ENCODE assay signal across 27 cellular contexts in genomic region chr2:33570681-33571080, GRCh38. TPM values are rescaled to one million over a fixed set of nuclear protein-coding genes. Genes with fewer than 3 reads are reported as not detected.
DNase-seq lines count a peak whose midpoint lies in the region; ATAC-seq, FAIRE-seq and TF ChIP-seq lines count a peak whose summit lies in the region.
"Had no signal": no experiment of that assay in that cellular context is flagged by ENCODE, and none has a peak within 500 bp of the region (broad histone marks: within the 10 kb centered on the region; RNA-seq: fewer than 3 reads in every experiment).

No MANE protein-coding gene starts in this region.

- H3K4me1 ChIP-seq in KMS-11 (ENCODE audit: low read depth, poor library complexity, severe bottlenecking) (peaks cover 36% of the 10 kb centered on the region), GM12878 (ENCODE audit: control insufficient read depth, insufficient read depth, low read length) (no peaks in the 10 kb centered on the region)
- H3K4me1 ChIP-seq: SJSA1 had no signal

- peaks cover 0 to 11% (median 5%) of the 10 kb centered on the region in 3 donors for H3K4me1 Mint-ChIP-seq in naive B cell
- H3K4me1 Mint-ChIP-seq in Calu3 (ENCODE audit: low read depth, unreplicated experiment), result no peaks in the 10 kb centered on the region
- H3K4me1 Mint-ChIP-seq: CD4-positive, alpha-beta memory T cell; GM23338; T-cell had no signal

- H3K27ac ChIP-seq in KMS-11 (peak overlapping the region; percentile 22), GM12878 (ENCODE audit: control insufficient read depth, insufficient read depth) (no peak overlapping the region), coronary artery (no peak overlapping the region)
- H3K27ac ChIP-seq: SJSA1 had no signal

- FAIRE-seq in GM12878 (lab: Jason Lieb, UNC), result peak; percentile 41
- FAIRE-seq: GM12891 had no signal

- H3K9me3 Mint-ChIP-seq in naive B cell (no peaks in the 10 kb centered on the region), Calu3 (ENCODE audit: low read depth, unreplicated experiment) (no peaks in the 10 kb centered on the region)
- H3K9me3 Mint-ChIP-seq: CD4-positive, alpha-beta memory T cell; GM23338; H9; T-cell had no signal

- no peak for TF ChIP-seq CTCF in GM06990 (IDR thresholded peaks at IDR 0.05; ENCODE audit: insufficient read depth, low read length, poor library complexity, severe bottlenecking)
- no peak for TF ChIP-seq CTCF in KMS-11 (conservative IDR thresholded peaks at IDR 0.05; ENCODE audit: low read depth, low read length)
- TF ChIP-seq CTCF in GM12878 (IDR thresholded peaks at IDR 0.05 in 2 of 3, conservative IDR thresholded peaks at IDR 0.05 in 1 of 3; ENCODE audit: control insufficient read depth in 2 of 3, extremely low read depth in 1 of 3, insufficient read depth in 1 of 3, low read depth in 3 of 3, low read length in 3 of 3), result no peak
- no peak for TF ChIP-seq CTCF in GM13976 (IDR thresholded peaks at IDR 0.05; ENCODE audit: borderline replicate concordance, control extremely low read depth, extremely low read depth, insufficient read depth, missing control alignments)
- TF ChIP-seq CTCF in coronary artery (IDR thresholded peaks at IDR 0.05), result no peak
- no peak for TF ChIP-seq CTCF in Calu3 (IDR thresholded peaks at IDR 0.05; ENCODE audit: unreplicated experiment)

- peak; percentile 57 for ATAC-seq in GM12878
- ATAC-seq in naive B cell (ENCODE audit: low read depth in 2 of 2), result no peak
- ATAC-seq: GM23338, T-cell had no signal

- POLR2A ChIA-PET in GM12878 (lab: Charles Lee), result no interaction called here

- no peak for TF ChIP-seq POLR2A in GM12878 (IDR thresholded peaks at IDR 0.05; ENCODE audit: low read depth, low read length)

- 0 out of 2 replicates have a peak, but pooled peaks cover 2% of the 10 kb centered on the region for H3K36me3 ChIP-seq in GM06990 (ENCODE audit: control insufficient read depth, insufficient read depth, low read length)
- no peaks in the 10 kb centered on the region for H3K36me3 ChIP-seq in KMS-11 (ENCODE audit: insufficient read depth)
- H3K36me3 ChIP-seq in GM12878 (ENCODE audit: control insufficient read depth in 2 of 2, insufficient read depth in 2 of 2, low read length in 1 of 2), result peaks cover 0 to 7% of the 10 kb centered on the region in 2 experiments; a peak in 1 of 4 replicates
- H3K36me3 ChIP-seq: SJSA1 had no signal

- no peak overlapping the region for H3K4me3 ChIP-seq in GM06990 (replicated peaks; ENCODE audit: low read depth, low read length)
- H3K4me3 ChIP-seq in KMS-11 (IDR thresholded peaks at IDR 0.05; ENCODE audit: insufficient read depth, low read depth, low read length), result no peak overlapping the region
- no peak overlapping the region for H3K4me3 ChIP-seq in GM12878
- no peak overlapping the region for H3K4me3 ChIP-seq in coronary artery
- H3K4me3 ChIP-seq: GM23338, SJSA1 had no signal

- no peak overlapping the region for H3K9ac ChIP-seq in KMS-11
- no peak overlapping the region for H3K9ac ChIP-seq in GM12878 (ENCODE audit: control insufficient read depth, insufficient read depth, low read length)

- H3K9me3 ChIP-seq in GM12878 (replicated peaks; ENCODE audit: control insufficient read depth, insufficient read depth, low read length), result no peaks in the 10 kb centered on the region
- H3K9me3 ChIP-seq: SJSA1 had no signal

- peak overlapping the region; percentile 32 for H3K4me2 ChIP-seq in KMS-11
- no peak overlapping the region for H3K4me2 ChIP-seq in GM12878 (ENCODE audit: control insufficient read depth, insufficient read depth)
- H3K4me2 ChIP-seq: GM23338 had no signal

- H3K4me3 Mint-ChIP-seq in naive B cell (no peak overlapping the region), Calu3 (ENCODE audit: low read depth, unreplicated experiment) (no peak overlapping the region)
- H3K4me3 Mint-ChIP-seq: CD4-positive, alpha-beta memory T cell; GM23338; H9; T-cell had no signal

- RAD21 ChIA-PET in GM12878 (lab: Charles Lee; ENCODE audit: unreplicated experiment), result interaction anchor here (1.1 kb wide), 1 partner anchor 18 kb away, joined by 3 read pairs; no protein-coding TSS in a partner anchor

- WGBS in GM12878 (ENCODE audit: insufficient coverage, insufficient replicate concordance, low lambda C conversion rate, missing lambda C conversion rate), result 34% methylated on average over 2 of the region's 2 CpGs

- H4K20me1 ChIP-seq in KMS-11 (ENCODE audit: insufficient read depth) (no peaks in the 10 kb centered on the region), GM12878 (ENCODE audit: control insufficient read depth, insufficient read depth) (no peaks in the 10 kb centered on the region)

- DNase-seq in GM06990 (ENCODE audit: extremely low read depth, insufficient read length), result peak; percentile 14
- DNase-seq in GM12878 (ENCODE audit: low read depth, low spot score), result no peak
- no peak for DNase-seq in naive B cell
- no peak for DNase-seq in GM13976 (ENCODE audit: low spot score)
- DNase-seq in coronary artery (ENCODE audit: low spot score), result no peak
- no peak for DNase-seq in NCI-H2107 (lab: John Stamatoyannopoulos, UW)
- DNase-seq in Calu3, result no peak
- DNase-seq: C1 segment of cervical spinal cord; CD4-positive, alpha-beta memory T cell; COR-L47; H9; IMR-90; MV-4-11; NCI-H1105; NCI-H1436 treated with DMSO at 0.1 percent for 48 hours; NCI-H187 treated with DMSO at 0.1 percent for 48 hours; NCI-H446; NCI-H524 treated with DMSO at 0.1 percent for 48 hours; NCI-H774; NK-92 treated with Interleukin-12 subunit alpha and Interleukin-12 subunit beta, amount 100 ng/mL, for 24 hours; Right ventricle myocardium superior; RPMI8226; T-cell had no signal

- in situ Hi-C loops in GM12878 (cut with MboI), result no loop called here
- in situ Hi-C loops in GM13976 (cut with MboI; ENCODE audit: low sequenced_read_pairs, unreplicated experiment), result loop anchor here (10.0 kb wide), 1 partner anchor 96 kb away; the partner anchor contains the start of gene RASGRP3

- no peak for TF ChIP-seq EP300 in GM12878 (IDR thresholded peaks at IDR 0.05; ENCODE audit: borderline replicate concordance in 1 of 2, control insufficient read depth in 1 of 2, low read depth in 2 of 2, low read length in 2 of 2)

- CTCF ChIA-PET in GM12878 (lab: Yijun Ruan, JAX), result interaction anchor here (1.5 kb wide), 1 partner anchor 12 kb away, joined by 6 read pairs; no protein-coding TSS in a partner anchor
- CTCF ChIA-PET in Calu3 (lab: Charles Lee), result interaction anchor here (0.7 kb wide), 1 partner anchor 85 kb away, joined by 3 read pairs; no protein-coding TSS in a partner anchor

- intact Hi-C loops in GM12878 (cut with micrococcal nuclease; ENCODE audit: unreplicated experiment) (no loop called here), Calu3 (cut with micrococcal nuclease; ENCODE audit: unreplicated experiment) (no loop called here)

- no peak for TF ChIP-seq RAD21 in GM12878 (IDR thresholded peaks at IDR 0.05; ENCODE audit: insufficient read depth, low read depth, low read length)

- H2AFZ ChIP-seq in KMS-11 (ENCODE audit: low read depth), result no peak overlapping the region
- H2AFZ ChIP-seq in GM12878 (ENCODE audit: control insufficient read depth, low read depth, low read length), result no peak overlapping the region
- H2AFZ ChIP-seq: GM23338 had no signal

- H3K27me3 Mint-ChIP-seq in naive B cell, result no peaks in the 10 kb centered on the region
- no peaks in the 10 kb centered on the region for H3K27me3 Mint-ChIP-seq in Calu3 (ENCODE audit: unreplicated experiment)
- H3K27me3 Mint-ChIP-seq: CD4-positive, alpha-beta memory T cell; T-cell had no signal

- no peaks in the 10 kb centered on the region for H3K79me2 ChIP-seq in KMS-11 (ENCODE audit: insufficient read depth, low read depth)
- H3K79me2 ChIP-seq in GM12878 (ENCODE audit: control insufficient read depth, insufficient read depth, low read length), result no peaks in the 10 kb centered on the region

- no TSS peak for BruUV-seq in GM12878 (replicated peaks; lab: Mats Ljungman, UMichigan)
- no TSS peak for BruUV-seq in Calu3 (replicated peaks; lab: Mats Ljungman, UMichigan)

- no peaks in the 10 kb centered on the region for H3K27me3 ChIP-seq in GM06990 (replicated peaks; ENCODE audit: control insufficient read depth, insufficient read depth, low read length)
- no peaks in the 10 kb centered on the region for H3K27me3 ChIP-seq in KMS-11 (ENCODE audit: insufficient read depth, low read depth)
- no peaks in the 10 kb centered on the region for H3K27me3 ChIP-seq in GM12878 (replicated peaks in 1 of 2; ENCODE audit: control insufficient read depth in 2 of 2, insufficient read depth in 2 of 2, low read length in 1 of 2)
- H3K27me3 ChIP-seq: SJSA1 had no signal

- SMC1A ChIA-PET in GM12878 (lab: Charles Lee; ENCODE audit: uncharacterized antibody, unreplicated experiment), result interaction anchor here (0.6 kb wide), 1 partner anchor 114 kb away, joined by 3 read pairs; no protein-coding TSS in a partner anchor

- H3K27ac Mint-ChIP-seq in naive B cell (peak overlapping the region in 5 of 6 donors; percentile 16 to 80 (median 54)), Calu3 (ENCODE audit: unreplicated experiment) (no peak overlapping the region)
- H3K27ac Mint-ChIP-seq: CD4-positive, alpha-beta memory T cell; GM23338; H9; T-cell had no signal

- H3K36me3 Mint-ChIP-seq in naive B cell, result peaks cover 7 to 10% of the 10 kb centered on the region in 2 donors
- no peaks in the 10 kb centered on the region for H3K36me3 Mint-ChIP-seq in Calu3 (ENCODE audit: insufficient read depth, unreplicated experiment)

RNA-seq across cellular contexts. Expression of gene FAM98A, which starts 28.4 kb away (rescaled TPM):
- 55.4 and 55.7 TPM in 2 replicates for total RNA-seq in GM12878 (2013; cell fraction: nucleolus; rRNA removed)
- total RNA-seq in GM12878 (2014; rRNA removed), result 27.6 and 29.7 TPM in 2 replicates
- 46.8 and 61.2 TPM in 2 replicates for total RNA-seq in GM12878 (2014; rRNA removed; fragmentation: Illumina TruSeq; extraction: Trizol)
- 75.0 and 81.2 TPM in 2 replicates for total RNA-seq in GM12878 (2021)
- polyA plus RNA-seq in GM12878 (2011; ENCODE audit: low read depth), result 20.3 TPM
- 76.0 and 79.3 TPM in 2 replicates for polyA plus RNA-seq in GM12878 (2011; rRNA removed)
- polyA plus RNA-seq in GM12878 (2011; cell fraction: cytosol; rRNA removed), result 133 and 140 TPM in 2 replicates
- 59.8 and 90.4 TPM in 2 replicates for polyA plus RNA-seq in GM12878 (2011; cell fraction: nucleus; rRNA removed)
- polyA plus RNA-seq in GM12878 (2012), result 58.1 and 61.4 TPM in 2 replicates
- polyA plus RNA-seq in GM12878 (2014; fragmentation: Illumina TruSeq; extraction: Trizol), result 231 and 416 TPM in 2 replicates
- 10 to 100 TPM; 34.4 to 55.6 TPM for polyA plus RNA-seq in GM12878 (2014; fragmentation: Nextera tagmentation; extraction: Ambion mirVana)
- 76.0 and 113 TPM in 2 replicates for polyA plus RNA-seq in GM12878 (2014; rRNA removed)
- polyA plus RNA-seq in GM12878 (2016; fragmentation: Nextera tagmentation; extraction: Ambion mirVana), result 10 to 100 TPM; 90.6 TPM
- polyA minus RNA-seq in GM12878 (2011; rRNA and poly(A)+ RNA removed), result 64.3 and 90.7 TPM in 2 replicates
- polyA minus RNA-seq in GM12878 (2011; cell fraction: cytosol; rRNA and poly(A)+ RNA removed), result 20.8 and 28.2 TPM in 2 replicates
- 30.1 and 34.3 TPM in 2 replicates for polyA minus RNA-seq in GM12878 (2011; cell fraction: nucleus; rRNA and poly(A)+ RNA removed)
- 10 to 100 TPM in 5 of 6 donors, 1 to 10 TPM in 1; 8.4 to 33.2 (median 21.2) TPM for polyA plus RNA-seq in naive B cell (ENCODE audit: low read depth in 6 of 6)
- total RNA-seq in Calu3 (2022), result 47.7 and 62.8 TPM in 2 replicates
